19 cellular contexts compared by ENCODE assay signal in genomic region chr6:34575326-34575725, GRCh38. TPM values are rescaled to one million over a fixed set of nuclear protein-coding genes. Genes with fewer than 3 reads are reported as not detected.
DNase-seq lines count a peak whose midpoint lies in the region; ATAC-seq, FAIRE-seq and TF ChIP-seq lines count a peak whose summit lies in the region.
"Had no signal": no experiment of that assay in that cellular context is flagged by ENCODE, and none has a peak within 500 bp of the region (broad histone marks: within the 10 kb centered on the region; RNA-seq: fewer than 3 reads in every experiment).

No MANE protein-coding gene starts in this region.

- H3K36me3 Mint-ChIP-seq in activated naive CD4-positive, alpha-beta T cell treated with anti-CD3 and anti-CD28 coated beads, Interleukin-2, amount 10 ng/mL, durations not matched to agents 7 days and 5 days = no peaks in the 10 kb centered on the region
- H3K36me3 Mint-ChIP-seq in stimulated activated effector memory CD8-positive, alpha-beta T cell treated with anti-CD3 and anti-CD28 coated beads, Interleukin-12 subunit alpha, Interleukin-12 subunit beta, amount 100 ng/mL, for 72 hours = peaks cover 12% of the 10 kb centered on the region
- H3K36me3 Mint-ChIP-seq: CD14-positive monocyte had no signal

- DNase-seq in activated naive CD4-positive, alpha-beta T cell treated with anti-CD3 and anti-CD28 coated beads, Interleukin-2, amount 10 ng/mL, durations not matched to agents 7 days and 5 days = no peak
- DNase-seq in activated naive CD4-positive, alpha-beta T cell (lab: John Stamatoyannopoulos, UW) = no peak
- no peak for DNase-seq in WERI-Rb-1
- no peak for DNase-seq in stimulated activated effector memory CD8-positive, alpha-beta T cell treated with anti-CD3 and anti-CD28 coated beads, Interleukin-12 subunit alpha, Interleukin-12 subunit beta, amount 100 ng/mL, for 72 hours (ENCODE audit: low spot score in 2 of 2)
- DNase-seq in UCSD-AML1 (lab: John Stamatoyannopoulos, UW; ENCODE audit: unreplicated experiment) = no peak
- DNase-seq in HuH-7.5 (ENCODE audit: low spot score) = no peak
- DNase-seq in small intestine = no peak
- DNase-seq: activated CD4-positive, CD25-positive, alpha-beta regulatory T cell treated with anti-CD3 and anti-CD28 coated beads, Interleukin-2, amount 50 U/mL, for 72 hours; dermis blood vessel endothelial cell; hippocampal formation; left colon; midbrain; NCI-H82; T-helper 9 cell; testis had no signal

- no peak for FAIRE-seq in small intestine (lab: Jason Lieb, UNC)

- no peaks in the 10 kb centered on the region for H3K9me3 Mint-ChIP-seq in activated naive CD4-positive, alpha-beta T cell treated with anti-CD3 and anti-CD28 coated beads, Interleukin-2, amount 10 ng/mL, durations not matched to agents 7 days and 5 days
- H3K9me3 Mint-ChIP-seq in stimulated activated effector memory CD8-positive, alpha-beta T cell treated with anti-CD3 and anti-CD28 coated beads, Interleukin-12 subunit alpha, Interleukin-12 subunit beta, amount 100 ng/mL, for 72 hours = no peaks in the 10 kb centered on the region
- H3K9me3 Mint-ChIP-seq: CD14-positive monocyte had no signal

- H3K36me3 ChIP-seq in WERI-Rb-1 (no peaks in the 10 kb centered on the region), iPS-15b (ENCODE audit: control insufficient read depth, insufficient read depth, low read length) (no peaks in the 10 kb centered on the region), small intestine (ENCODE audit: control insufficient read depth in 2 of 2, insufficient read depth in 2 of 2, low read length in 2 of 2) (no peaks in the 10 kb centered on the region)
- H3K36me3 ChIP-seq: breast epithelium had no signal

- H3K27ac ChIP-seq in WERI-Rb-1 = no peak overlapping the region
- no peak overlapping the region for H3K27ac ChIP-seq in small intestine (ENCODE audit: low read depth in 1 of 2, low read length in 1 of 2)
- H3K27ac ChIP-seq: breast epithelium, testis had no signal

- H3K4me3 Mint-ChIP-seq in activated naive CD4-positive, alpha-beta T cell treated with anti-CD3 and anti-CD28 coated beads, Interleukin-2, amount 10 ng/mL, durations not matched to agents 7 days and 5 days = no peak overlapping the region
- H3K4me3 Mint-ChIP-seq in stimulated activated effector memory CD8-positive, alpha-beta T cell treated with anti-CD3 and anti-CD28 coated beads, Interleukin-12 subunit alpha, Interleukin-12 subunit beta, amount 100 ng/mL, for 72 hours = no peak overlapping the region
- H3K4me3 Mint-ChIP-seq: CD14-positive monocyte had no signal

- no peaks in the 10 kb centered on the region for H3K9me3 ChIP-seq in WERI-Rb-1 (ENCODE audit: severe bottlenecking)
- no peaks in the 10 kb centered on the region for H3K9me3 ChIP-seq in iPS-15b (ENCODE audit: control insufficient read depth, insufficient read depth, low read length)
- no peaks in the 10 kb centered on the region for H3K9me3 ChIP-seq in small intestine (ENCODE audit: control insufficient read depth, low read depth)
- H3K9me3 ChIP-seq: breast epithelium, testis had no signal

- peaks cover 3% of the 10 kb centered on the region for H3K27me3 Mint-ChIP-seq in activated naive CD4-positive, alpha-beta T cell treated with anti-CD3 and anti-CD28 coated beads, Interleukin-2, amount 10 ng/mL, durations not matched to agents 7 days and 5 days

- WGBS in small intestine, 3 donors = 67 to 68% (median 67%) methylated on average over 3 of the region's 3 CpGs

- peak; percentile 31; the same call in 1 of the 2 replicates for TF ChIP-seq CTCF in WERI-Rb-1 (IDR thresholded peaks at IDR 0.05; ENCODE audit: low read depth, low read length)

- H3K4me3 ChIP-seq in WERI-Rb-1 (ENCODE audit: low read depth, low read length) = no peak overlapping the region
- H3K4me3 ChIP-seq in iPS-15b (ENCODE audit: low read depth, low read length) = peak overlapping the region; percentile 1
- H3K4me3 ChIP-seq in small intestine (ENCODE audit: low read depth in 1 of 2, low read length in 2 of 2) = no peak overlapping the region
- H3K4me3 ChIP-seq: breast epithelium, testis had no signal

- no peak for ATAC-seq in stimulated activated effector memory CD8-positive, alpha-beta T cell treated with anti-CD3 and anti-CD28 coated beads, Interleukin-12 subunit alpha, Interleukin-12 subunit beta, amount 100 ng/mL, for 72 hours
- ATAC-seq: left colon, Panc1 had no signal

- peaks cover 4% of the 10 kb centered on the region for H3K4me1 Mint-ChIP-seq in activated naive CD4-positive, alpha-beta T cell treated with anti-CD3 and anti-CD28 coated beads, Interleukin-2, amount 10 ng/mL, durations not matched to agents 7 days and 5 days
- H3K4me1 Mint-ChIP-seq in stimulated activated effector memory CD8-positive, alpha-beta T cell treated with anti-CD3 and anti-CD28 coated beads, Interleukin-12 subunit alpha, Interleukin-12 subunit beta, amount 100 ng/mL, for 72 hours = peaks cover 7% of the 10 kb centered on the region

- H3K27me3 ChIP-seq in WERI-Rb-1 (ENCODE audit: insufficient read depth, low read depth, severe bottlenecking) (no peaks in the 10 kb centered on the region), iPS-15b (ENCODE audit: control insufficient read depth, insufficient read depth, low read length) (no peaks in the 10 kb centered on the region), small intestine (ENCODE audit: control insufficient read depth in 2 of 2, insufficient read depth in 2 of 2, low read length in 2 of 2) (no peaks in the 10 kb centered on the region)
- H3K27me3 ChIP-seq: breast epithelium, testis had no signal

- peaks cover 5% of the 10 kb centered on the region for H3K4me1 ChIP-seq in iPS-15b (ENCODE audit: control insufficient read depth, insufficient read depth, low read length)
- H3K4me1 ChIP-seq in small intestine (ENCODE audit: control insufficient read depth in 2 of 2, insufficient read depth in 1 of 2, low read depth in 1 of 2, low read length in 1 of 2) = no peaks in the 10 kb centered on the region
- H3K4me1 ChIP-seq: breast epithelium, testis had no signal

- CTCF ChIA-PET in activated naive CD4-positive, alpha-beta T cell treated with anti-CD3 and anti-CD28 coated beads, Interleukin-2, amount 10 ng/mL, durations not matched to agents 7 days and 5 days (lab: Charles Lee) = no interaction called here

- no peak overlapping the region for H3K9ac ChIP-seq in iPS-15b (ENCODE audit: low read depth, low read length)

- peak overlapping the region; percentile 28 for H3K27ac Mint-ChIP-seq in activated naive CD4-positive, alpha-beta T cell treated with anti-CD3 and anti-CD28 coated beads, Interleukin-2, amount 10 ng/mL, durations not matched to agents 7 days and 5 days
- peak overlapping the region; percentile 40 for H3K27ac Mint-ChIP-seq in stimulated activated effector memory CD8-positive, alpha-beta T cell treated with anti-CD3 and anti-CD28 coated beads, Interleukin-12 subunit alpha, Interleukin-12 subunit beta, amount 100 ng/mL, for 72 hours
- H3K27ac Mint-ChIP-seq: CD14-positive monocyte had no signal

RNA-seq across cellular contexts. Expression of gene SPDEF, which starts 19.2 kb away (rescaled TPM):
- 10 to 100 TPM; 10.9 to 20.6 (median 13.0) TPM for polyA plus RNA-seq in small intestine
- polyA plus RNA-seq: CD14-positive monocyte had no signal
